Comparison of ENCODE assay signal across 8 cellular contexts in the genomic region with DNA sequence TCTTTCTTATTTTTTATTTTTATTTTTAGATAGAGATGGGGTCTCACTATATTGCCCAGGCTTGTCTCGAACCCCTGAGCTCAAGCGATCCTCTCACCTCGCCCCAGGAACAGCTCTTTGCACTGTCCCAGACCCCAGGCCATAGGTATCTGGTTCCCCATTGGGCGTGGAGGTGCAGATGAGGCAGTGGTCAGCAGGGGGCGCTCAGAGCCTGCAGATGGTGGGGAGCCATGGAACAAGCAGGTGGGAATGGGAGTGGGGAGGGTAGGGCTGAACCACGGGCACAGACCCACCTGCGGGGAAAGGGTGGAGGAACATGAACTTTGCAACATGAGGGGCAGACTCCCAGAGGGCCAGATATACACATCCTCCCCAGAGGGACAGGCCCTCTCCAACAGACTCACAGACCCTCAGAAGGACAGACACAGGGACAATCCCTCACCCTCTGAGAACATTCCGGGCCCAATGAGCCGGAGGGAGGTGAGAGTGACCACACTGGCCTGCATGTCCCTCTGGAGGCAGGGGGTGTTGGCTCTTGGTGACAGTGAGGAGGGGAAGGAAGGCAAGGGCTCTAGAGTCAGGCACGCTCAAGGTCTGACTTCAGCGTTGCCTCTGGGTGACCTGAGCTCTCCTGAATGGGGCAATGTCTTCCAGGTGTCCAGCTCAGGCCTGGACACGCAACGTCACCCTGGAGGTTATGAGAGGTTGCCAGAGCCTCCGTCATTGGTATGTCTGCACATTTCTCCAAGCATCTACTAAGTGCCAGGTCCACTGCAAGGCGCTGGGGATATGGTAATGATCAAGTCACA. TPM values are rescaled to one million over a fixed set of nuclear protein-coding genes. Genes with fewer than 3 reads are reported as not detected.
DNase-seq lines count a peak whose midpoint lies in the region; ATAC-seq and TF ChIP-seq lines count a peak whose summit lies in the region.

No MANE protein-coding gene starts in this region.

- peak overlapping the region; percentile 4 to 43 for H3K27ac ChIP-seq in esophagus (ENCODE audit: low read depth in 2 of 2, low read length in 1 of 2)
- no peak overlapping the region for H3K27ac ChIP-seq in naive thymus-derived CD4-positive, alpha-beta T cell (ENCODE audit: low read depth, low read length)

- peak; percentile 97 for TF ChIP-seq CTCF in HFF-Myc (IDR thresholded peaks at IDR 0.05; ENCODE audit: low read depth, low read length, missing control alignments)

- H3K4me1 ChIP-seq in esophagus (ENCODE audit: control insufficient read depth in 2 of 2, insufficient read depth in 2 of 2, low read length in 1 of 2), result peaks cover 0 to 29% of the 10 kb centered on the region in 2 donors
- H3K4me1 ChIP-seq in naive thymus-derived CD4-positive, alpha-beta T cell (ENCODE audit: control insufficient read depth in 2 of 2, insufficient read depth in 2 of 2, low read length in 2 of 2), result peaks cover 25 to 27% of the 10 kb centered on the region in 2 donors

- peak; percentile 80 for DNase-seq in CD1c-positive myeloid dendritic cell (ENCODE audit: extremely low spot score)
- DNase-seq in HFF-Myc (ENCODE audit: extremely low read depth, low read depth), result peak; percentile 29
- peak; percentile 7 for DNase-seq in NOMO-1 treated with dmso at 0.1 percent for 144 hours (lab: John Stamatoyannopoulos, UW; ENCODE audit: unreplicated experiment)
- DNase-seq in activated T-cell treated with anti-CD3 and anti-CD28 coated beads for 1 hour (ENCODE audit: low read depth), result peak; percentile 68
- peak; percentile 46 to 80 (median 64) for DNase-seq in naive thymus-derived CD4-positive, alpha-beta T cell
- DNase-seq in stimulated activated naive B cell treated with anti-CD40 and anti-IgM and Interleukin-4, amounts not matched to agents 10 μg/mL and 1 μg/mL and 100 μg/mL, for 72 hours, result peak; percentile 30

- 33 to 40% methylated on average over 15 of the region's 15 CpGs for WGBS in esophagus, 2 donors

- no peaks in the 10 kb centered on the region for H3K36me3 Mint-ChIP-seq in naive thymus-derived CD4-positive, alpha-beta T cell
- no peaks in the 10 kb centered on the region for H3K36me3 Mint-ChIP-seq in stimulated activated naive B cell treated with anti-CD40 and anti-IgM and Interleukin-4, amounts not matched to agents 10 μg/mL and 1 μg/mL and 100 μg/mL, for 72 hours

- H3K4me1 Mint-ChIP-seq in naive thymus-derived CD4-positive, alpha-beta T cell, result peaks cover 22 to 36% (median 34%) of the 10 kb centered on the region in 7 donors
- H3K4me1 Mint-ChIP-seq in stimulated activated naive B cell treated with anti-CD40 and anti-IgM and Interleukin-4, amounts not matched to agents 10 μg/mL and 1 μg/mL and 100 μg/mL, for 72 hours, result peaks cover 0 to under 1% of the 10 kb centered on the region in 2 donors

- H3K36me3 ChIP-seq in esophagus (ENCODE audit: control insufficient read depth in 2 of 2, insufficient read depth in 2 of 2, low read length in 1 of 2), result no peaks in the 10 kb centered on the region
- H3K36me3 ChIP-seq in naive thymus-derived CD4-positive, alpha-beta T cell (ENCODE audit: control insufficient read depth in 2 of 3, insufficient read depth in 3 of 3, low read length in 3 of 3), result no peaks in the 10 kb centered on the region

- H3K4me3 ChIP-seq in HFF-Myc (replicated peaks; ENCODE audit: low read depth, low read length), result no peak overlapping the region
- no peak overlapping the region for H3K4me3 ChIP-seq in esophagus (ENCODE audit: low read depth in 1 of 2, low read length in 2 of 2)
- H3K4me3 ChIP-seq in naive thymus-derived CD4-positive, alpha-beta T cell (ENCODE audit: low read length), result no peak overlapping the region

- no peaks in the 10 kb centered on the region for H3K27me3 ChIP-seq in esophagus (ENCODE audit: control insufficient read depth in 1 of 2, insufficient read depth in 2 of 2, low read length in 2 of 2)
- no peaks in the 10 kb centered on the region for H3K27me3 ChIP-seq in naive thymus-derived CD4-positive, alpha-beta T cell (ENCODE audit: control insufficient read depth in 2 of 2, insufficient read depth in 2 of 2, low read length in 2 of 2)

- peak; percentile 56 for ATAC-seq in naive thymus-derived CD4-positive, alpha-beta T cell
- peak; percentile 72 to 73 for ATAC-seq in stimulated activated naive B cell treated with anti-CD40 and anti-IgM and Interleukin-4, amounts not matched to agents 10 μg/mL and 1 μg/mL and 100 μg/mL, for 72 hours (replicated peaks)
- no peak for ATAC-seq in HG03097 (IDR thresholded peaks at IDR 0.05; ENCODE audit: low FRiP score, unreplicated experiment)

- CTCF ChIA-PET in naive thymus-derived CD4-positive, alpha-beta T cell (lab: Charles Lee), result interaction anchor here (0.6 to 4.1 kb wide), 8 partner anchors 10 to 723 kb away, joined by 3 to 55 read pairs (median 4); no protein-coding TSS in a partner anchor

- H3K9me3 ChIP-seq in esophagus (ENCODE audit: control insufficient read depth in 2 of 2, insufficient read depth in 1 of 2, low read depth in 1 of 2, low read length in 1 of 2), result no peaks in the 10 kb centered on the region
- H3K9me3 ChIP-seq in naive thymus-derived CD4-positive, alpha-beta T cell (ENCODE audit: control insufficient read depth in 2 of 3, low read length in 3 of 3), result no peaks in the 10 kb centered on the region

- H3K4me3 Mint-ChIP-seq in naive thymus-derived CD4-positive, alpha-beta T cell, result no peak overlapping the region
- no peak overlapping the region for H3K4me3 Mint-ChIP-seq in stimulated activated naive B cell treated with anti-CD40 and anti-IgM and Interleukin-4, amounts not matched to agents 10 μg/mL and 1 μg/mL and 100 μg/mL, for 72 hours

- intact Hi-C loops in naive thymus-derived CD4-positive, alpha-beta T cell (cut with micrococcal nuclease), result loop anchor here (1.0 to 5.0 kb wide), 7 partner anchors 122 to 825 kb away; no protein-coding TSS in a partner anchor

- peak overlapping the region in 8 of 9 donors; percentile 41 to 97 (median 85) for H3K27ac Mint-ChIP-seq in naive thymus-derived CD4-positive, alpha-beta T cell
- H3K27ac Mint-ChIP-seq in stimulated activated naive B cell treated with anti-CD40 and anti-IgM and Interleukin-4, amounts not matched to agents 10 μg/mL and 1 μg/mL and 100 μg/mL, for 72 hours, result no peak overlapping the region

- H3K27me3 Mint-ChIP-seq in naive thymus-derived CD4-positive, alpha-beta T cell, result no peaks in the 10 kb centered on the region
- peaks cover 27 to 35% of the 10 kb centered on the region in 2 donors for H3K27me3 Mint-ChIP-seq in stimulated activated naive B cell treated with anti-CD40 and anti-IgM and Interleukin-4, amounts not matched to agents 10 μg/mL and 1 μg/mL and 100 μg/mL, for 72 hours

- POLR2A ChIA-PET in naive thymus-derived CD4-positive, alpha-beta T cell (lab: Charles Lee), result no interaction called here

- H3K9me3 Mint-ChIP-seq in naive thymus-derived CD4-positive, alpha-beta T cell, result peaks cover 0 to 4% (median 0%) of the 10 kb centered on the region in 11 donors
- H3K9me3 Mint-ChIP-seq in stimulated activated naive B cell treated with anti-CD40 and anti-IgM and Interleukin-4, amounts not matched to agents 10 μg/mL and 1 μg/mL and 100 μg/mL, for 72 hours, result peaks cover 0 to 3% of the 10 kb centered on the region in 2 donors

RNA-seq across cellular contexts. Expression of gene KRT80, which starts 34.9 kb away (rescaled TPM):
- 10 to 100 TPM; 40.9 to 53.9 TPM for polyA plus RNA-seq in esophagus
- total RNA-seq in naive thymus-derived CD4-positive, alpha-beta T cell, result under 1 TPM in 1 of 5 experiments, not detected in 4; 0.12 TPM
- polyA plus RNA-seq in naive thymus-derived CD4-positive, alpha-beta T cell, result not detected

Comparison
In these comparisons a context has a peak if more than half of its experiments do, and no peak if none do; other contexts are left out.
1. DNase-seq: peak in every context shown above with its lines; median percentile 80 in CD1c-positive myeloid dendritic cell; 68 in activated T-cell treated with anti-CD3 and anti-CD28 coated beads for 1 hour; 64 in naive thymus-derived CD4-positive, alpha-beta T cell; 30 in stimulated activated naive B cell treated with anti-CD40 and anti-IgM and Interleukin-4, amounts not matched to agents 10 μg/mL and 1 μg/mL and 100 μg/mL, for 72 hours; 29 in HFF-Myc; 7 in NOMO-1 treated with dmso at 0.1 percent for 144 hours.
2. RNA of gene KRT80, which starts 34.9 kb away (polyA plus RNA-seq): 40.9 to 53.9 TPM in esophagus; not detected in naive thymus-derived CD4-positive, alpha-beta T cell; every median in the first group is over 10 times any median in the second.